ENCODE assay signal across 23 cellular contexts in the genomic region with DNA sequence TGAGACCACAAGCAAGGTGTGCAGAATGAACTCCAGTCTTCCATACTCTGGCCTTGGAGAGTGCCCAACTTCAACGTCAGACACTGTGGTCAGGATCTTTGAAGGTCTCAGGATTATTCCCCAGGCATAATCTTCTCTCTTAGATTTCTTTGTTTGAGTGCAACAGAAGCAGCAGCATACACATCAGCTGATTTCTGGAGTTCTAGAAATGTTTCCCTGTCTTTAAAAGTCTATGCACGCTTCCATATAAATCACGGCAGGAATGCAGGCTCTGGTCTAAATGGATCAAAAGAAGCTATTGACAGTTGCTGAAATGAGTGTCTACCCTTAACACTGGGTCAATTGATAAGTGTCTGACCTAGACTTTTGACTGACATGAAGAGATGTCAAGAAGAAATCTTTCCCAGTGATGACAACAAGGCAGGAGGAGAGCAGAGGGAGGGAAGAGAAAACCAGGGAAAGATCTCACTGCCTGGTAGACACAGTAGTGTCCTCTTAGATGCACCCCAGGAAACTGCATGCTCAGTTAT.
DNase-seq lines count a peak whose midpoint lies in the region; ATAC-seq and TF ChIP-seq lines count a peak whose summit lies in the region.
"Had no signal": no experiment of that assay in that cellular context is flagged by ENCODE, and none has a peak within 500 bp of the region (broad histone marks: within the 10 kb centered on the region; RNA-seq: fewer than 3 reads in every experiment).

No MANE protein-coding gene starts in this region.

- H4K91ac ChIP-seq in neuronal stem cell (ENCODE audit: low read depth, low read length, poor library complexity), result no peak overlapping the region

- no peak overlapping the region for H3K4ac ChIP-seq in neuronal stem cell (ENCODE audit: low read length)

- H3K4me3 ChIP-seq in neuronal stem cell (ENCODE audit: low read length in 2 of 2) (no peak overlapping the region), heart right ventricle (no peak overlapping the region)
- H3K4me3 ChIP-seq: BLaER1 treated with 17β-estradiol and CSF1 and Interleukin-3, amounts not matched to agents 10 nM and 100 nM; GM23248 had no signal

- no peak overlapping the region for H3K14ac ChIP-seq in neuronal stem cell (ENCODE audit: low read length)

- H4K8ac ChIP-seq in neuronal stem cell (ENCODE audit: low read depth, low read length), result no peak overlapping the region

- DNase-seq in COLO829 (ENCODE audit: low spot score) (peak; percentile 91), astrocyte of the hippocampus (ENCODE audit: low read depth, low spot score) (peak; percentile 4), foreskin melanocyte (peak; percentile 98), neuronal stem cell (ENCODE audit: low spot score) (no peak), heart right ventricle (no peak)
- no peak for DNase-seq in activated T-cell treated with anti-CD3 and anti-CD28 coated beads, Interleukin-2, amount 50 U/mL, for 4 hours
- DNase-seq: AML-193; BE2C; Calu3; CD4-positive, alpha-beta T cell; CD8-positive, alpha-beta memory T cell; COR-L47; DMS53; DMS79 treated with DMSO at 0.1 percent for 48 hours; GF-D8; GM23248; H9 had no signal

- no peak overlapping the region for H3K18ac ChIP-seq in neuronal stem cell (ENCODE audit: low read length)

- H3K9me3 ChIP-seq in neuronal stem cell (replicated peaks in 1 of 2; ENCODE audit: control insufficient read depth in 2 of 2, insufficient read depth in 1 of 2, low read depth in 1 of 2, low read length in 2 of 2) (no peaks in the 10 kb centered on the region), heart right ventricle (no peaks in the 10 kb centered on the region)
- H3K9me3 ChIP-seq: BE2C had no signal

- H2BK120ac ChIP-seq in neuronal stem cell (ENCODE audit: low read depth, low read length), result no peak overlapping the region

- no peak overlapping the region for H2AK5ac ChIP-seq in neuronal stem cell (ENCODE audit: low read depth, low read length)

- peaks cover 8% of the 10 kb centered on the region for H3K9me3 Mint-ChIP-seq in activated T-cell treated with anti-CD3 and anti-CD28 coated beads, Interleukin-2, amount 50 U/mL, for 4 hours
- H3K9me3 Mint-ChIP-seq: H9 had no signal

- H3K9ac ChIP-seq in neuronal stem cell (ENCODE audit: low read depth, low read length, poor library complexity), result no peak overlapping the region
- H3K9ac ChIP-seq: BLaER1 treated with 17β-estradiol and CSF1 and Interleukin-3, amounts not matched to agents 10 nM and 100 nM; GM23248 had no signal

- H3K79me1 ChIP-seq in neuronal stem cell (ENCODE audit: low read depth, low read length), result no peaks in the 10 kb centered on the region

- H3K27ac ChIP-seq in neuronal stem cell (replicated peaks; ENCODE audit: low read length) (no peak overlapping the region), heart right ventricle (no peak overlapping the region)
- H3K27ac ChIP-seq: 22Rv1; BLaER1 treated with 17β-estradiol and CSF1 and Interleukin-3, amounts not matched to agents 10 nM and 100 nM; GM23248 had no signal

- no peaks in the 10 kb centered on the region for H3K36me3 ChIP-seq in neuronal stem cell (replicated peaks in 1 of 2; ENCODE audit: control insufficient read depth in 2 of 2, insufficient read depth in 2 of 2, low read length in 2 of 2)
- no peaks in the 10 kb centered on the region for H3K36me3 ChIP-seq in heart right ventricle
- H3K36me3 ChIP-seq: BE2C; BLaER1 treated with 17β-estradiol and CSF1 and Interleukin-3, amounts not matched to agents 10 nM and 100 nM had no signal

- WGBS in neuronal stem cell (ENCODE audit: extremely low coverage in 2 of 2, insufficient read length in 2 of 2, insufficient replicate concordance in 1 of 2), 2 donors, result no CpG with 5 or more reads among the region's 3 CpGs
- WGBS in heart right ventricle, 2 donors, result 56 to 66% methylated on average over 3 of the region's 3 CpGs

- H2BK5ac ChIP-seq in neuronal stem cell (ENCODE audit: low read length), result no peak overlapping the region

- H3K27me3 ChIP-seq in neuronal stem cell (ENCODE audit: control insufficient read depth in 3 of 3, insufficient read depth in 3 of 3, low read depth in 1 of 3, low read length in 3 of 3), result no peaks in the 10 kb centered on the region
- peaks cover 0 to 5% (median 0%) of the 10 kb centered on the region in 7 donors for H3K27me3 ChIP-seq in heart right ventricle
- H3K27me3 ChIP-seq: BE2C; BLaER1 treated with 17β-estradiol and CSF1 and Interleukin-3, amounts not matched to agents 10 nM and 100 nM had no signal

- H3K23ac ChIP-seq in neuronal stem cell (ENCODE audit: low read depth, low read length, poor library complexity), result no peak overlapping the region

- H3K36me3 Mint-ChIP-seq in activated T-cell treated with anti-CD3 and anti-CD28 coated beads, Interleukin-2, amount 50 U/mL, for 4 hours (ENCODE audit: insufficient read depth), result no peaks in the 10 kb centered on the region
- H3K36me3 Mint-ChIP-seq: CD14-positive monocyte; CD8-positive, alpha-beta memory T cell had no signal

- H3K4me3 Mint-ChIP-seq in activated T-cell treated with anti-CD3 and anti-CD28 coated beads, Interleukin-2, amount 50 U/mL, for 4 hours, result no peak overlapping the region
- H3K4me3 Mint-ChIP-seq: CD14-positive monocyte; CD4-positive, alpha-beta T cell; CD8-positive, alpha-beta memory T cell; H9 had no signal

- no peaks in the 10 kb centered on the region for H3K27me3 Mint-ChIP-seq in activated T-cell treated with anti-CD3 and anti-CD28 coated beads, Interleukin-2, amount 50 U/mL, for 4 hours (ENCODE audit: low read depth)
- H3K27me3 Mint-ChIP-seq: CD4-positive, alpha-beta T cell; CD8-positive, alpha-beta memory T cell had no signal

- ATAC-seq in HG03432 (IDR thresholded peaks at IDR 0.05; ENCODE audit: unreplicated experiment) (no peak), heart right ventricle (no peak), GM18907 (IDR thresholded peaks at IDR 0.05; ENCODE audit: unreplicated experiment) (no peak)
- ATAC-seq in activated T-cell treated with anti-CD3 and anti-CD28 coated beads, Interleukin-2, amount 50 U/mL, for 4 hours, result no peak
- ATAC-seq: HCT116 had no signal

- H3K4me1 Mint-ChIP-seq in activated T-cell treated with anti-CD3 and anti-CD28 coated beads, Interleukin-2, amount 50 U/mL, for 4 hours (ENCODE audit: low read depth), result no peaks in the 10 kb centered on the region
- H3K4me1 Mint-ChIP-seq: CD14-positive monocyte; CD8-positive, alpha-beta memory T cell; H9 had no signal

- no peak for TF ChIP-seq CTCF in heart right ventricle (IDR thresholded peaks at IDR 0.05)

- H2BK15ac ChIP-seq in neuronal stem cell (ENCODE audit: low read length), result no peak overlapping the region

- intact Hi-C loops in heart right ventricle (cut with DNase I), result loop anchor here in 1 of 10 donors (10.0 kb wide), 1 partner anchor 64 kb away; no protein-coding TSS in a partner anchor

- H3K4me1 ChIP-seq in neuronal stem cell (ENCODE audit: control insufficient read depth in 2 of 2, insufficient read depth in 1 of 2, low read depth in 1 of 2, low read length in 2 of 2) (peaks cover 1 to 11% of the 10 kb centered on the region in 2 donors), heart right ventricle (no peaks in the 10 kb centered on the region)
- H3K4me1 ChIP-seq: BE2C had no signal

- H2BK12ac ChIP-seq in neuronal stem cell (ENCODE audit: low read length), result no peak overlapping the region

- H2AFZ ChIP-seq in neuronal stem cell (ENCODE audit: low read length), result peak overlapping the region; percentile 24
- H2AFZ ChIP-seq: GM23248 had no signal

- no peak overlapping the region for H3K4me2 ChIP-seq in neuronal stem cell (ENCODE audit: insufficient read depth, low read length, poor library complexity, severe bottlenecking)
- H3K4me2 ChIP-seq: BLaER1 treated with 17β-estradiol and CSF1 and Interleukin-3, amounts not matched to agents 10 nM and 100 nM had no signal

Comparison
In these comparisons a context has a peak if more than half of its experiments do, and no peak if none do; other contexts are left out.
1. DNase-seq: peak in COLO829 (single experiment), astrocyte of the hippocampus (single experiment) and foreskin melanocyte (single experiment); none in neuronal stem cell (single experiment), activated T-cell treated with anti-CD3 and anti-CD28 coated beads, Interleukin-2, amount 50 U/mL, for 4 hours (single experiment) and heart right ventricle (0 of 2).